1 cellular context compared by ENCODE assay signal in the genomic region with DNA sequence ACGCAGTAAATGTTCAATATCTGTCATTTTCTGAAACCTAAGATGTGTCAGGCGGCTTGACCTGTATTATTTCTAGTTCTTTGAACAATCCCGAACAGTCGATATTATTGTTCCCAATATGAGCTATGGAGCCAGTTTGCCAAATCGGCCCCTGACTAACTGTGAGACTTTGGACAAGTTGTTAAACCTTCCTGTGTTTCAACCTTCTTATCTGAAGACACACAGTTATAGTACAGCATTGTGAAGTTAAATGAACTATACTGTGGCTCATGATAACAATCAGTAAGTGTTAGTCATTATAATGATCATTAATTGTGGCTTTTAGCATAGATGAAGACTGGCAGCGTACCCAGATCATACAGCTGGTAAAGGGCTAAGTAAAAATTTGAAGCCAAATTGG.
TF ChIP-seq lines count a peak whose summit lies in the region.

No MANE protein-coding gene starts in this region.

TF ChIP-seq in IMR-90, 13 proteins besides CTCF, POLR2A, EP300 and RAD21:
- TF ChIP-seq CHD1 (IDR thresholded peaks at IDR 0.05; ENCODE audit: low read depth, low read length) = no peak
- TF ChIP-seq NFE2L2 (IDR thresholded peaks at IDR 0.05; ENCODE audit: low read depth, low read length) = no peak
- no peak for TF ChIP-seq RFX5 (IDR thresholded peaks at IDR 0.05; ENCODE audit: low read depth, low read length)
- TF ChIP-seq CEBPB (IDR thresholded peaks at IDR 0.05; ENCODE audit: low read depth, low read length) = no peak
- no peak for TF ChIP-seq MXI1 (IDR thresholded peaks at IDR 0.05; ENCODE audit: borderline replicate concordance, low read depth, low read length)
- no peak for TF ChIP-seq MAZ (IDR thresholded peaks at IDR 0.05; ENCODE audit: borderline replicate concordance, low read depth, low read length)
- no peak for TF ChIP-seq SMC3 (IDR thresholded peaks at IDR 0.05; ENCODE audit: low read depth, low read length)
- no peak for TF ChIP-seq RCOR1 (IDR thresholded peaks at IDR 0.05; ENCODE audit: insufficient replicate concordance, low read length)
- TF ChIP-seq, protein P1, sequence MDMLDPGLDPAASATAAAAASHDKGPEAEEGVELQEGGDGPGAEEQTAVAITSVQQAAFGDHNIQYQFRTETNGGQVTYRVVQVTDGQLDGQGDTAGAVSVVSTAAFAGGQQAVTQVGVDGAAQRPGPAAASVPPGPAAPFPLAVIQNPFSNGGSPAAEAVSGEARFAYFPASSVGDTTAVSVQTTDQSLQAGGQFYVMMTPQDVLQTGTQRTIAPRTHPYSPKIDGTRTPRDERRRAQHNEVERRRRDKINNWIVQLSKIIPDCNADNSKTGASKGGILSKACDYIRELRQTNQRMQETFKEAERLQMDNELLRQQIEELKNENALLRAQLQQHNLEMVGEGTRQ (IDR thresholded peaks at IDR 0.05; ENCODE audit: low read depth, low read length) = no peak
- TF ChIP-seq, protein P2, sequence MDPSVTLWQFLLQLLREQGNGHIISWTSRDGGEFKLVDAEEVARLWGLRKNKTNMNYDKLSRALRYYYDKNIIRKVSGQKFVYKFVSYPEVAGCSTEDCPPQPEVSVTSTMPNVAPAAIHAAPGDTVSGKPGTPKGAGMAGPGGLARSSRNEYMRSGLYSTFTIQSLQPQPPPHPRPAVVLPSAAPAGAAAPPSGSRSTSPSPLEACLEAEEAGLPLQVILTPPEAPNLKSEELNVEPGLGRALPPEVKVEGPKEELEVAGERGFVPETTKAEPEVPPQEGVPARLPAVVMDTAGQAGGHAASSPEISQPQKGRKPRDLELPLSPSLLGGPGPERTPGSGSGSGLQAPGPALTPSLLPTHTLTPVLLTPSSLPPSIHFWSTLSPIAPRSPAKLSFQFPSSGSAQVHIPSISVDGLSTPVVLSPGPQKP (IDR thresholded peaks at IDR 0.05; ENCODE audit: borderline replicate concordance, low read depth, low read length) = no peak
- no peak for TF ChIP-seq MAFK (IDR thresholded peaks at IDR 0.05; ENCODE audit: low read depth, low read length)
- no peak for TF ChIP-seq BHLHE40 (IDR thresholded peaks at IDR 0.05; ENCODE audit: low read depth, low read length)
- no peak for TF ChIP-seq FOS (IDR thresholded peaks at IDR 0.05; ENCODE audit: low read depth, low read length)
